Comparison of ENCODE assay signal across 13 cellular contexts in the genomic region with DNA sequence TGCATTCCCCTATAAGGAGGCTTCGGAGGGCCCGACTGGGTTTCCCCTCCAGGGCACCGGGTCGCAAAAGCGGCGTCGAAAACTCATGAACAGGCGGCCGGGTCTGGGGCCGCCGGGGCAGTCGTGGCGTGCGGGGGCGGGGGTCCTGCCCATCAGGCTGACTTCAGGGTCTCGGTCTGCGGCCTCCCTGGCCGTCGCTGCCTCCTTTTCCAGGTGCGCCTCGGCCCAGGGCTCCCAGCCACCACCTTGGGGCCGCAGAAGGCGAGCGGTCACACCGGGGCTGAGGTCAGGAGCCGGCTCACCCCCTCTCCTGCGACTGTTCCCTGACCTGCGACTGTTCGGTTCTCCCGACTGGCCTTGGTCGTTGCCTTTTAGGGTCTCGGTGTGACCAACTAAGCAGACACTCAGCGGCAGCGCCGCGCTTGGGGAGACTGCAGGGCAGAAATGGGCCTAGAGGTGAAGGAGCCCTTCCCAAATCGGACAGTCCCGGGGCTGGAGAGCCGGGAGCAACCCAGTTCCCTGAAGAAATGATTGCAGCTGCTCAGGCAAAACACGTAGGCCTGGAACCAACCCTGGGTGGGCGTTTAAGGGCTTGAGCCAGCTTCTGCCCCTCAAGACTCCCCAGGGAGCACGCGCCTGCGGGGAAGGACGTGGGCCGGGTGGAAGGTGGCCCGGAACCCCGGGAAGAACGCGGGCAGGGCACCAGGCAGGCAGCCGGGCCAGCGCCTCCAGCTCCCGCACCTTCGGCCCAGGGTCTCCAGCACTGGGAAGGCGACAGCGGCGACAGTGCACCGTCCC. TPM values are rescaled to one million over a fixed set of nuclear protein-coding genes. Genes with fewer than 3 reads are reported as not detected.
DNase-seq lines count a peak whose midpoint lies in the region; ATAC-seq and TF ChIP-seq lines count a peak whose summit lies in the region.
"Had no signal": no experiment of that assay in that cellular context is flagged by ENCODE, and none has a peak within 500 bp of the region (broad histone marks: within the 10 kb centered on the region; RNA-seq: fewer than 3 reads in every experiment).

No MANE protein-coding gene starts in this region.

- no peaks in the 10 kb centered on the region for H3K4me1 ChIP-seq in ACC112 (ENCODE audit: control insufficient read depth, insufficient read depth, low read length, unreplicated experiment)
- H3K4me1 ChIP-seq in HUES64 (ENCODE audit: insufficient read depth, low read length) = peaks cover 33% of the 10 kb centered on the region
- H3K4me1 ChIP-seq in neural progenitor cell = peaks cover 26% of the 10 kb centered on the region

- H3K27me3 Mint-ChIP-seq in neural progenitor cell (ENCODE audit: insufficient read depth, low read depth) = peaks cover 21% of the 10 kb centered on the region
- peaks cover 27 to 79% (median 57%) of the 10 kb centered on the region in 5 donors for H3K27me3 Mint-ChIP-seq in naive thymus-derived CD8-positive, alpha-beta T cell

- H2AFZ ChIP-seq in ACC112 (ENCODE audit: low read length, unreplicated experiment) (no peak overlapping the region), neural progenitor cell (replicated peaks) (peak overlapping the region; percentile 83)

- peak overlapping the region; percentile 63 for H3K4me3 Mint-ChIP-seq in neural progenitor cell
- no peak overlapping the region for H3K4me3 Mint-ChIP-seq in naive thymus-derived CD8-positive, alpha-beta T cell
- H3K4me3 Mint-ChIP-seq: activated naive CD8-positive, alpha-beta T cell had no signal

- no peak overlapping the region for H3K27ac Mint-ChIP-seq in neural progenitor cell
- H3K27ac Mint-ChIP-seq in naive thymus-derived CD8-positive, alpha-beta T cell = no peak overlapping the region
- H3K27ac Mint-ChIP-seq: activated naive CD8-positive, alpha-beta T cell had no signal

- H3K36me3 ChIP-seq in ACC112 (ENCODE audit: insufficient read depth, low read length) (no peaks in the 10 kb centered on the region), HUES64 (ENCODE audit: insufficient read depth, low read length) (peaks cover 25% of the 10 kb centered on the region), neural progenitor cell (no peaks in the 10 kb centered on the region)

- TF ChIP-seq CTCF in epithelial cell of proximal tubule (conservative IDR thresholded peaks at IDR 0.05; ENCODE audit: low read depth, low read length) (no peak), neural progenitor cell (IDR thresholded peaks at IDR 0.05) (no peak)

- WGBS in HUES64 = 8% methylated on average over 58 of the region's 58 CpGs

- intact Hi-C loops in sciatic nerve (cut with DNase I) = no loop called here

- H3K9ac ChIP-seq in HUES64 (ENCODE audit: low read depth, low read length) = no peak overlapping the region
- no peak overlapping the region for H3K9ac ChIP-seq in neural progenitor cell

- H4K20me1 ChIP-seq in neural progenitor cell (ENCODE audit: low read depth) = peaks cover 56% of the 10 kb centered on the region

- H3K4me3 ChIP-seq in ACC112 (ENCODE audit: low read depth, low read length) (0 out of 2 replicates have a peak overlapping the region, but pooled peaks have one; percentile 51), HUES64 (ENCODE audit: low read length) (peak overlapping the region; percentile 50), epithelial cell of proximal tubule (ENCODE audit: low read depth, low read length) (peak overlapping the region; percentile 52), neural progenitor cell (peak overlapping the region; percentile 59)
- H3K4me3 ChIP-seq: mucosa of descending colon had no signal

- peak overlapping the region; percentile 86 for H3K4me2 ChIP-seq in neural progenitor cell

- H3K9me3 ChIP-seq in HUES64 (ENCODE audit: insufficient read depth, low read depth, low read length) = no peaks in the 10 kb centered on the region
- H3K9me3 ChIP-seq in neural progenitor cell (ENCODE audit: low read depth) = no peaks in the 10 kb centered on the region
- H3K9me3 ChIP-seq: mucosa of descending colon had no signal

- H3K79me2 ChIP-seq in ACC112 (ENCODE audit: control insufficient read depth, insufficient read depth, low read length, unreplicated experiment) = no peaks in the 10 kb centered on the region
- H3K79me2 ChIP-seq in neural progenitor cell (ENCODE audit: low read depth) = peaks cover 10% of the 10 kb centered on the region

- POLR2A ChIA-PET in naive thymus-derived CD8-positive, alpha-beta T cell (lab: Charles Lee) = no interaction called here

- H3K36me3 Mint-ChIP-seq in neural progenitor cell = peaks cover 15% of the 10 kb centered on the region
- peaks cover 0 to 8% (median 0%) of the 10 kb centered on the region in 3 donors for H3K36me3 Mint-ChIP-seq in naive thymus-derived CD8-positive, alpha-beta T cell
- H3K36me3 Mint-ChIP-seq: activated naive CD8-positive, alpha-beta T cell had no signal

- peaks cover 34% of the 10 kb centered on the region for H3K4me1 Mint-ChIP-seq in neural progenitor cell
- no peaks in the 10 kb centered on the region for H3K4me1 Mint-ChIP-seq in naive thymus-derived CD8-positive, alpha-beta T cell

- H3K27me3 ChIP-seq in ACC112 (ENCODE audit: insufficient read depth, low read length) (peaks cover 76% of the 10 kb centered on the region), HUES64 (ENCODE audit: insufficient read depth, low read length) (peaks cover 86% of the 10 kb centered on the region), neural progenitor cell (peaks cover 88% of the 10 kb centered on the region)

- H3F3A ChIP-seq in neural progenitor cell (ENCODE audit: low read depth) = peaks cover 39% of the 10 kb centered on the region

- no peak for ATAC-seq in naive thymus-derived CD8-positive, alpha-beta T cell
- ATAC-seq in sciatic nerve = no peak

- peaks cover 5% of the 10 kb centered on the region for H3K9me3 Mint-ChIP-seq in neural progenitor cell
- H3K9me3 Mint-ChIP-seq in naive thymus-derived CD8-positive, alpha-beta T cell = peaks cover 0 to 5% (median 0%) of the 10 kb centered on the region in 9 donors

- DNase-seq in epithelial cell of proximal tubule (ENCODE audit: low read depth) (no peak), neural progenitor cell (ENCODE audit: low spot score) (peak; percentile 63), NCI-H526 (lab: John Stamatoyannopoulos, UW) (no peak), NCI-H345 (lab: John Stamatoyannopoulos, UW) (no peak), sciatic nerve (ENCODE audit: low spot score) (no peak)
- no peak for DNase-seq in naive thymus-derived CD8-positive, alpha-beta T cell
- DNase-seq: Karpas-422, mucosa of descending colon, NCI-H2171 treated with DMSO at 0.1 percent for 48 hours had no signal

- H3K27ac ChIP-seq in ACC112 (ENCODE audit: low read depth, low read length) (no peak overlapping the region), HUES64 (ENCODE audit: low read depth, low read length) (no peak overlapping the region), neural progenitor cell (no peak overlapping the region)

RNA-seq across cellular contexts. Expression of a gene that starts 11.2 kb away (rescaled TPM):
- 49.3 TPM for polyA plus RNA-seq in HUES64 (2013, experiment 1 of 2)
- 50.4 TPM for polyA plus RNA-seq in HUES64 (2013, experiment 2 of 2)
- total RNA-seq in epithelial cell of proximal tubule = 17.2 and 19.3 TPM in 2 replicates
- total RNA-seq in neural progenitor cell (ENCODE audit: low replicate concordance) = 13.7 and 15.4 TPM in 2 replicates
- not detected for total RNA-seq in naive thymus-derived CD8-positive, alpha-beta T cell
- not detected for polyA plus RNA-seq in naive thymus-derived CD8-positive, alpha-beta T cell
- total RNA-seq in sciatic nerve = 0.13 TPM
- total RNA-seq: activated CD8-positive, alpha-beta memory T cell treated with anti-CD3 and anti-CD28 coated beads for 36 hours had no signal

Comparison
In these comparisons a context has a peak if more than half of its experiments do, and no peak if none do; other contexts are left out.
1. RNA of a gene that starts 11.2 kb away (total RNA-seq): 17.2 to 19.3 TPM in epithelial cell of proximal tubule and 13.7 to 15.4 TPM in neural progenitor cell; 0.13 TPM in sciatic nerve (single experiment) and not detected in naive thymus-derived CD8-positive, alpha-beta T cell; every median in the first group is over 10 times any median in the second.
2. Peak in every context shown above with its lines, with median percentiles within 50 percentile points of each other: H3K4me3 ChIP-seq.